In the genomic region with DNA sequence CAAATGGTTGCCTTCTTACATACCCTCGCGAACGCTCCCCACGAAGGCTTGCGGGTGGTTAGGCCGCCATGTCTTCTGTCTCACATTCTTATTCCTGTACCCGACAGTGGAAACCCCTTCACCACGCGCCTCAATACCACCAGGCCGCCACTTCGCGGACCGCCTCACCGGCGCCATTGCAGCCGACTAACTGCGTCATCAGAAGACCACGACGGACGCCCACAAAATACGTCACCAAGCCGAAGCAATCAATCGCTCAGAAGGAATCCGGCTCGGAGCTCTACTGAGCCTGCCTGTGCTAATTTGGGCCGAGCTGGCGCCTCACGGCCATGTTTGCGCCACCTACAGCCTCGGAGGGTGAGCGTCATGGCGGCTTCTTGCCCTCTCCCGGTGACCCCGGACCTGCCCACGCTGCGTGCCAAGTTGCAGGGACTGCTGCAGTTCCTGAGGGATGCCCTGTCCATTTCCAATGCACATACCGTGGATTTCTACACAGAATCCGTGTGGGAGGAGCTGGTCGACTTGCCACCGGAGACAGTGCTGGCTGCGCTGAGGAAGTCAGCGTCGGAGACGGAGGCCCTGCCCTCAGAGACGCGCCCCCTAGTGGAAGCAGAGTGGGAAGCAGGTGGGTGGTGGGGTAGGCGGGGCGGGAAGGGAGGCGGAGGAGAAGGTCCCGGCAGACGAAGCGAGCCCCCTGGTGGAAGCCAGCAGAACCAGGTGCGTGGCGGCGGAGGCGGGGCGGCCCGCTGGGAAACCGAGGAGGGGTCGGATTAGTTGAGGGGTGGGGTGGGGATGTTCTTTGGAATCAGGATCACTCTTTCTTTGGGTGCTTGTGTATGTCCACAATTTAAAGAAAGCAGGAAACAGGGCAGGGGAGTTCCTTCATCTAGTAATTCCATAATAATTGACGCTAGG, we compare ENCODE assay signal across 8 cellular contexts. TPM values are rescaled to one million over a fixed set of nuclear protein-coding genes. Genes with fewer than 3 reads are reported as not detected.
DNase-seq lines count a peak whose midpoint lies in the region; ATAC-seq, FAIRE-seq and TF ChIP-seq lines count a peak whose summit lies in the region.

A gene with protein sequence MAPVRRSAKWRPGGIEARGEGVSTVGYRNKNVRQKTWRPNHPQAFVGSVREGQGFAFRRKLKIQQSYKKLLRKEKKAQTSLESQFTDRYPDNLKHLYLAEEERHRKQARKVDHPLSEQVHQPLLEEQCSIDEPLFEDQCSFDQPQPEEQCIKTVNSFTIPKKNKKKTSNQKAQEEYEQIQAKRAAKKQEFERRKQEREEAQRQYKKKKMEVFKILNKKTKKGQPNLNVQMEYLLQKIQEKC (minus strand): TSS at position 188 of the 915 bp plus-strand sequence. CDS start 11 bp downstream, at position 177.
A gene with protein sequence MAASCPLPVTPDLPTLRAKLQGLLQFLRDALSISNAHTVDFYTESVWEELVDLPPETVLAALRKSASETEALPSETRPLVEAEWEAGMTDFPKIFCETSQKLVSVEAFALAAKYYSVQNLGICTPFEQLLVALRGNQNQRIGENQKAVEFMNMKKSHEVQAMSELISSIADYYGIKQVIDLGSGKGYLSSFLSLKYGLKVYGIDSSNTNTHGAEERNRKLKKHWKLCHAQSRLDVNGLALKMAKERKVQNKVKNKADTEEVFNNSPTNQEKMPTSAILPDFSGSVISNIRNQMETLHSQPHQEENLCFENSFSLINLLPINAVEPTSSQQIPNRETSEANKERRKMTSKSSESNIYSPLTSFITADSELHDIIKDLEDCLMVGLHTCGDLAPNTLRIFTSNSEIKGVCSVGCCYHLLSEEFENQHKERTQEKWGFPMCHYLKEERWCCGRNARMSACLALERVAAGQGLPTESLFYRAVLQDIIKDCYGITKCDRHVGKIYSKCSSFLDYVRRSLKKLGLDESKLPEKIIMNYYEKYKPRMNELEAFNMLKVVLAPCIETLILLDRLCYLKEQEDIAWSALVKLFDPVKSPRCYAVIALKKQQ (plus strand): TSS at position 330 of the 915 bp plus-strand sequence. CDS start 37 bp downstream, at position 367.

- peak within 1 kb of the TSS; percentile 99 for H2AFZ ChIP-seq in keratinocyte (ENCODE audit: control insufficient read depth, low read length)

- no peaks in the 10 kb centered on the region for H3K27me3 ChIP-seq in keratinocyte (ENCODE audit: control insufficient read depth, extremely low read depth, insufficient read depth, low read length)

- peaks cover 9% of the 10 kb centered on the region for H3K4me1 ChIP-seq in keratinocyte (ENCODE audit: control insufficient read depth, extremely low read depth, insufficient read depth, low read length)

- peak within 1 kb of the TSS; percentile 78 for H3K4me2 ChIP-seq in keratinocyte (ENCODE audit: control insufficient read depth, extremely low read depth, insufficient read depth, low read depth, low read length)

- no peaks in the 10 kb centered on the region for H3K9me1 ChIP-seq in keratinocyte (ENCODE audit: control insufficient read depth, extremely low read depth, insufficient read depth, low read length)

- dilution Hi-C loops in keratinocyte (cut with MboI; ENCODE audit: extremely low pct_ligation_motif_present, low sequenced_read_pairs): no loop called here

- peak; percentile 82 to 97 (median 96) for TF ChIP-seq CTCF in keratinocyte (optimal IDR thresholded peaks at IDR 0.05 in 1 of 3, IDR thresholded peaks at IDR 0.05 in 1 of 3, conservative IDR thresholded peaks at IDR 0.05 in 1 of 3; ENCODE audit: extremely low read depth in 1 of 3, insufficient read depth in 2 of 3, low read length in 3 of 3)

- peaks cover 28% of the 10 kb centered on the region for H3K79me2 ChIP-seq in keratinocyte (ENCODE audit: control insufficient read depth, insufficient read depth, low read length)

- H3K4me3 ChIP-seq in keratinocyte (ENCODE audit: control insufficient read depth in 2 of 3, extremely low read depth in 1 of 3, insufficient read depth in 2 of 3, low read depth in 1 of 3, low read length in 3 of 3): peak within 1 kb of the TSS; percentile 88 to 99 (median 99)

- H3K9ac ChIP-seq in keratinocyte (ENCODE audit: control insufficient read depth, extremely low read depth, insufficient read depth, low read length): peak within 1 kb of the TSS; percentile 99

- peak; percentile 91 to 92 for DNase-seq in AML-193 (lab: John Stamatoyannopoulos, UW)
- DNase-seq in NCI-H345 treated with DMSO at 0.1 percent for 48 hours (lab: John Stamatoyannopoulos, UW; ENCODE audit: unreplicated experiment): peak; percentile 95
- DNase-seq in cerebellar nuclear complex (lab: John Stamatoyannopoulos, UW): peak; percentile 82 to 94
- peak; percentile 69 for DNase-seq in keratinocyte (ENCODE audit: low read depth, low spot score)
- peak; percentile 94 to 97 for DNase-seq in stimulated activated CD4-positive, alpha-beta T cell treated with anti-CD3 and anti-CD28 coated beads, Interleukin-15, amount 100 ng/mL, for 1 hour (ENCODE audit: low read depth in 1 of 2, low spot score in 1 of 2)

- peaks cover 5 to 6% of the 10 kb centered on the region in 2 experiments for H3K36me3 ChIP-seq in keratinocyte (ENCODE audit: control insufficient read depth in 2 of 2, extremely low read depth in 1 of 2, insufficient read depth in 2 of 2, low read length in 2 of 2)

- peak; percentile 92 for ATAC-seq in GM19025 (IDR thresholded peaks at IDR 0.05; ENCODE audit: low read depth, unreplicated experiment)
- ATAC-seq in HG03342 (IDR thresholded peaks at IDR 0.05; ENCODE audit: unreplicated experiment): peak; percentile 91
- peak; percentile 92 to 95 for ATAC-seq in activated CD4-positive, CD25-positive, alpha-beta regulatory T cell treated with anti-CD3 and anti-CD28 coated beads, Interleukin-2, amount 50 U/mL, for 24 hours

- H3K9me3 ChIP-seq in keratinocyte (ENCODE audit: control insufficient read depth, low read depth, low read length): no peaks in the 10 kb centered on the region

- H3K27ac ChIP-seq in keratinocyte (ENCODE audit: control insufficient read depth, insufficient read depth, low read length): peak within 1 kb of the TSS; percentile 99

- FAIRE-seq in keratinocyte (lab: Jason Lieb, UNC): peak; percentile 80

- H4K20me1 ChIP-seq in keratinocyte (ENCODE audit: control insufficient read depth, extremely low read depth, insufficient read depth, low read length): no peaks in the 10 kb centered on the region

RNA-seq across cellular contexts. Expression of the first gene that starts in this region (rescaled TPM):
- 8.5 to 41.9 TPM (median 29.5 TPM) in 3 replicates for polyA plus RNA-seq in keratinocyte
- polyA plus RNA-seq in keratinocyte (2011; ENCODE audit: low read depth): 117 TPM
- polyA plus RNA-seq in keratinocyte (2011; cell fraction: cytosol; rRNA removed): 12.4 and 20.5 TPM in 2 replicates
- polyA plus RNA-seq in keratinocyte (2011; cell fraction: nucleus; rRNA removed): 8.2 and 15.2 TPM in 2 replicates
- polyA plus RNA-seq in keratinocyte (2012; ENCODE audit: low replicate concordance): 36.9 and 38.5 TPM in 2 replicates
- 2.9 to 5.7 TPM (median 5.3 TPM) in 3 replicates for polyA minus RNA-seq in keratinocyte
- polyA minus RNA-seq in keratinocyte (2011; cell fraction: cytosol; rRNA and poly(A)+ RNA removed): 10.2 TPM
- polyA minus RNA-seq in keratinocyte (2011; cell fraction: nucleus; rRNA and poly(A)+ RNA removed): 1.9 and 4.7 TPM in 2 replicates

RNA-seq across cellular contexts. Expression of the second gene that starts in this region (rescaled TPM):
- 3.6 to 6.0 TPM (median 3.7 TPM) in 3 replicates for polyA plus RNA-seq in keratinocyte
- polyA plus RNA-seq in keratinocyte (2011; ENCODE audit: low read depth): 1.3 TPM
- 2.5 and 5.3 TPM in 2 replicates for polyA plus RNA-seq in keratinocyte (2011; cell fraction: cytosol; rRNA removed)
- polyA plus RNA-seq in keratinocyte (2011; cell fraction: nucleus; rRNA removed): 3.6 and 6.3 TPM in 2 replicates
- 2.6 and 3.0 TPM in 2 replicates for polyA plus RNA-seq in keratinocyte (2012; ENCODE audit: low replicate concordance)
- polyA minus RNA-seq in keratinocyte: 1.3 to 4.9 TPM (median 4.0 TPM) in 3 replicates
- polyA minus RNA-seq in keratinocyte (2011; cell fraction: cytosol; rRNA and poly(A)+ RNA removed): 3.1 TPM
- 5.7 and 8.1 TPM in 2 replicates for polyA minus RNA-seq in keratinocyte (2011; cell fraction: nucleus; rRNA and poly(A)+ RNA removed)

Comparison
In these comparisons a context has a peak if more than half of its experiments do, and no peak if none do; other contexts are left out.
1. Peak in every context shown above with its lines: DNase-seq, ATAC-seq, H3K4me3 ChIP-seq and H3K27ac ChIP-seq.